ENCODE assay signal across 12 cellular contexts in the genomic region with DNA sequence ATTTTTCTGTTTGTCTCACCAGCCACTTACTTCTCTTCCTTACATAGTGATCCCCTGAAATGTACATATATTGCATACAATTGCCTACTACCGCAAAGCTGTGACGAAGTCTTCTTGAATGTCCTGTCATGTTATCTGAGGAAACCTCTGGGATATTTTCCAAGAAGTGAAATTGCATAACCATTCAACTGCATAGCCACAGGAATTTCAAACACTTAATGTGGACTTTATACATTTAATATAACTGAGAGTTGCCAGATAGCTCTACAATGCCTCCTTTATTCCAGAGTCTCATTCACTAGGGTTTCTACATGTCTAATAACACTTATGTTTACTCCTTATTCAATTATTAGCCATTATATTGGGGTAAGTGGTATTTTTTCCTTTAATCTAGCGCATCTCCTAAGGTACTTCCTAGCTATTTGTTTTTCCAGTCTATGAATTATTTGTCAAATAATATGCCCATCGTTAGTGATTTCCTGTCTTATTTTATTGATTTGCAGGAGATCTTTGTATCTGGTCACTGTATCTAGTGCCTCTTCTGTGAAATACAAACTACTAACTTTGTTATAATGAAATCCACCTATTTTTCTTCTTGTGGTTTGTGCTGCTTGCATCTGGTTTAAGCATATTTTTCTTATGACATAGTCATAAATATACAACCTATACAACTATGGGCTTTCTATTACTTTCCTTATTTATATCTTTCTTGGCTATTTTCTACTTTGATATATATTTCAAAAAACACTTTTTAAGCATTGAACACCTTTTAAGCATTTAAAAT.
A peak's percentile ranks its signal among the peaks of the same experiment; 100 is the strongest.
DNase-seq lines count a peak whose midpoint lies in the region; ATAC-seq, FAIRE-seq and TF ChIP-seq lines count a peak whose summit lies in the region.
"Had no signal": no experiment of that assay in that cellular context is flagged by ENCODE, and none has a peak within 500 bp of the region (broad histone marks: within the 10 kb centered on the region; RNA-seq: fewer than 3 reads in every experiment).

No MANE protein-coding gene starts in this region.

- no peaks in the 10 kb centered on the region for H3K27me3 Mint-ChIP-seq in astrocyte (ENCODE audit: low read depth, unreplicated experiment)
- H3K27me3 Mint-ChIP-seq: stimulated activated naive CD8-positive, alpha-beta T cell treated with anti-CD3 and anti-CD28 coated beads, Interleukin-15, amount 100 ng/mL, for 72 hours had no signal

- peak overlapping the region; percentile 76 for H3K4me2 ChIP-seq in astrocyte (ENCODE audit: low read length)

- TF ChIP-seq CTCF in astrocyte (IDR thresholded peaks at IDR 0.05; ENCODE audit: insufficient read depth, low read depth, low read length), result no peak

- peaks cover 22% of the 10 kb centered on the region for H3K4me1 Mint-ChIP-seq in astrocyte (ENCODE audit: low read depth, unreplicated experiment)
- H3K4me1 Mint-ChIP-seq: stimulated activated naive CD8-positive, alpha-beta T cell treated with anti-CD3 and anti-CD28 coated beads, Interleukin-15, amount 100 ng/mL, for 72 hours had no signal

- H3K36me3 Mint-ChIP-seq in astrocyte (ENCODE audit: low read depth, unreplicated experiment), result no peaks in the 10 kb centered on the region

- DNase-seq in AG08396 (ENCODE audit: low spot score) (peak; percentile 53), LHCN-M2 (ENCODE audit: low read depth) (peak; percentile 94), astrocyte (ENCODE audit: low read depth) (peak; percentile 99), kidney glomerular epithelial cell (lab: John Stamatoyannopoulos, UW) (peak; percentile 84), midbrain (lab: John Stamatoyannopoulos, UW) (no peak), T-helper 9 cell (no peak)
- DNase-seq: effector CD4-positive, alpha-beta T cell; NCI-H2227 treated with DMSO at 0.1 percent for 48 hours; stimulated activated naive CD8-positive, alpha-beta T cell treated with anti-CD3 and anti-CD28 coated beads, Interleukin-15, amount 100 ng/mL, for 72 hours had no signal

- peaks cover 18% of the 10 kb centered on the region for H3K4me1 ChIP-seq in astrocyte (ENCODE audit: insufficient read depth, low read length)
- H3K4me1 ChIP-seq: HAP-1 had no signal

- H4K20me1 ChIP-seq in astrocyte (ENCODE audit: insufficient read depth, low read length), result no peaks in the 10 kb centered on the region

- no peak for FAIRE-seq in astrocyte (lab: Jason Lieb, UNC)

- no peaks in the 10 kb centered on the region for H3K9me3 ChIP-seq in astrocyte (ENCODE audit: insufficient read depth, low read depth, low read length)
- H3K9me3 ChIP-seq: HAP-1 had no signal

- H2AFZ ChIP-seq in astrocyte (ENCODE audit: low read depth, low read length), result no peak overlapping the region

- H3K9ac ChIP-seq in astrocyte (ENCODE audit: low read length), result peak overlapping the region; percentile 55

- H3K27ac ChIP-seq in astrocyte (ENCODE audit: low read depth, low read length), result peak overlapping the region; percentile 71

- no peaks in the 10 kb centered on the region for H3K27me3 ChIP-seq in astrocyte (ENCODE audit: insufficient read depth, low read length)

- ATAC-seq in HG03095 (IDR thresholded peaks at IDR 0.05; ENCODE audit: unreplicated experiment), result no peak
- no peak for ATAC-seq in GM19467 (IDR thresholded peaks at IDR 0.05; ENCODE audit: unreplicated experiment)
- ATAC-seq: stimulated activated naive CD8-positive, alpha-beta T cell treated with anti-CD3 and anti-CD28 coated beads, Interleukin-15, amount 100 ng/mL, for 72 hours had no signal

- H3K4me3 ChIP-seq in astrocyte (ENCODE audit: insufficient read depth, low read depth, low read length), result peak overlapping the region; percentile 11
- H3K4me3 ChIP-seq: HAP-1 had no signal

- peak overlapping the region; percentile 96 for H3K27ac Mint-ChIP-seq in astrocyte (ENCODE audit: unreplicated experiment)
- H3K27ac Mint-ChIP-seq: stimulated activated naive CD8-positive, alpha-beta T cell treated with anti-CD3 and anti-CD28 coated beads, Interleukin-15, amount 100 ng/mL, for 72 hours had no signal

- no peaks in the 10 kb centered on the region for H3K79me2 ChIP-seq in astrocyte (ENCODE audit: insufficient read depth, low read length)

- H3K9me3 Mint-ChIP-seq in astrocyte (ENCODE audit: unreplicated experiment), result no peaks in the 10 kb centered on the region

- no peaks in the 10 kb centered on the region for H3K36me3 ChIP-seq in astrocyte (ENCODE audit: insufficient read depth, low read length)
- H3K36me3 ChIP-seq: HAP-1 had no signal

- no peak overlapping the region for H3K4me3 Mint-ChIP-seq in astrocyte (ENCODE audit: unreplicated experiment)
- H3K4me3 Mint-ChIP-seq: stimulated activated naive CD8-positive, alpha-beta T cell treated with anti-CD3 and anti-CD28 coated beads, Interleukin-15, amount 100 ng/mL, for 72 hours had no signal

Comparison
In these comparisons a context has a peak if more than half of its experiments do, and no peak if none do; other contexts are left out.
1. DNase-seq: peak in AG08396 (single experiment), LHCN-M2 (single experiment), astrocyte (single experiment) and kidney glomerular epithelial cell (single experiment); none in midbrain (single experiment) and T-helper 9 cell (single experiment).